18 cellular contexts compared by ENCODE assay signal in genomic region chr12:23113781-23114180, GRCh38.
"Had no signal": no experiment of that assay in that cellular context is flagged by ENCODE, and none has a peak within 500 bp of the region (broad histone marks: within the 10 kb centered on the region; RNA-seq: fewer than 3 reads in every experiment).

No MANE protein-coding gene starts in this region.

- H3K4me2 ChIP-seq: neural progenitor cell had no signal

- H3K4me3 Mint-ChIP-seq: activated CD4-positive, alpha-beta T cell treated with anti-CD3 and anti-CD28 coated beads, Interleukin-2, amount 10 ng/mL, durations not matched to agents 7 days and 5 days; activated T-cell treated with anti-CD3 and anti-CD28 coated beads, Interleukin-2, amount 50 U/mL, for 4 hours; naive thymus-derived CD4-positive, alpha-beta T cell; neural progenitor cell had no signal

- H3K4me3 ChIP-seq: ascending aorta, dorsolateral prefrontal cortex, heart right ventricle, neural progenitor cell, tibial nerve, uterus had no signal

- H3K4me1 Mint-ChIP-seq: activated CD4-positive, alpha-beta T cell treated with anti-CD3 and anti-CD28 coated beads, Interleukin-2, amount 10 ng/mL, durations not matched to agents 7 days and 5 days; naive thymus-derived CD4-positive, alpha-beta T cell; neural progenitor cell had no signal

- H3K36me3 Mint-ChIP-seq: naive thymus-derived CD4-positive, alpha-beta T cell; neural progenitor cell had no signal

- H3K27ac Mint-ChIP-seq: activated CD4-positive, alpha-beta T cell treated with anti-CD3 and anti-CD28 coated beads, Interleukin-2, amount 10 ng/mL, durations not matched to agents 7 days and 5 days; naive thymus-derived CD4-positive, alpha-beta T cell; neural progenitor cell; progenitor cell of endocrine pancreas had no signal

- H3K27me3 Mint-ChIP-seq: activated CD4-positive, alpha-beta T cell treated with anti-CD3 and anti-CD28 coated beads, Interleukin-2, amount 10 ng/mL, durations not matched to agents 7 days and 5 days; naive thymus-derived CD4-positive, alpha-beta T cell; progenitor cell of endocrine pancreas had no signal

- H2AFZ ChIP-seq: neural progenitor cell had no signal

- FAIRE-seq: colon, endometrium had no signal

- H3K9me3 Mint-ChIP-seq: activated CD4-positive, alpha-beta T cell treated with anti-CD3 and anti-CD28 coated beads, Interleukin-2, amount 10 ng/mL, durations not matched to agents 7 days and 5 days; activated T-cell treated with anti-CD3 and anti-CD28 coated beads, Interleukin-2, amount 50 U/mL, for 4 hours; neural progenitor cell had no signal

- H3K36me3 ChIP-seq: ascending aorta, heart right ventricle, neural progenitor cell, tibial nerve, uterus had no signal

- H3K27me3 ChIP-seq: ascending aorta, dorsolateral prefrontal cortex, heart right ventricle, neural progenitor cell, tibial nerve, uterus had no signal

- H3K27ac ChIP-seq: ascending aorta, dorsolateral prefrontal cortex, heart right ventricle, neural progenitor cell, tibial nerve, uterus had no signal

- H3K9ac ChIP-seq: neural progenitor cell had no signal

- DNase-seq: activated CD4-positive, alpha-beta T cell treated with anti-CD3 and anti-CD28 coated beads, Interleukin-2, amount 10 ng/mL, durations not matched to agents 7 days and 5 days; activated CD8-positive, alpha-beta memory T cell treated with anti-CD3 and anti-CD28 coated beads, Interleukin-2, amount 50 U/mL, for 4 hours; activated naive CD4-positive, alpha-beta T cell treated with anti-CD3 and anti-CD28 coated beads, Interleukin-2, amount 50 U/mL, for 16 hours; activated T-cell treated with anti-CD3 and anti-CD28 coated beads, Interleukin-2, amount 50 U/mL, for 4 hours; caudate nucleus; dorsolateral prefrontal cortex; heart right ventricle; mesenchymal stem cell; naive thymus-derived CD4-positive, alpha-beta T cell; stimulated activated naive CD8-positive, alpha-beta T cell treated with anti-CD3 and anti-CD28 coated beads, Interleukin-15, Interleukin-2, amounts not matched to agents 100 U/mL and 50 U/mL, for 24 hours; T1000; uterus had no signal

- H3K9me3 ChIP-seq: ascending aorta, heart right ventricle, tibial nerve, uterus had no signal

- H3K4me1 ChIP-seq: ascending aorta, heart right ventricle, tibial nerve, uterus had no signal
